In genomic region chr1:33036526-33037503, GRCh38 we compare ENCODE assay signal across 8 cellular contexts. TPM values are rescaled to one million over a fixed set of nuclear protein-coding genes. Genes with fewer than 3 reads are reported as not detected.
DNase-seq lines count a peak whose midpoint lies in the region; ATAC-seq lines count a peak whose summit lies in the region.

AK2 (minus strand) TSS chr1:33036883; CDS start chr1:33036828, 55 bp downstream.

- H3K27ac Mint-ChIP-seq in activated naive CD4-positive, alpha-beta T cell treated with anti-CD3 and anti-CD28 coated beads, Interleukin-2, amount 50 U/mL, for 72 hours = peak within 1 kb of the TSS; percentile 94 to 97

- H3K4me3 ChIP-seq in GM08714 (ENCODE audit: low read length) = peak within 1 kb of the TSS; percentile 99

- peak; percentile 98 for ATAC-seq in HG02610 (IDR thresholded peaks at IDR 0.05; ENCODE audit: unreplicated experiment)
- peak; percentile 99 to 100 for ATAC-seq in activated naive CD4-positive, alpha-beta T cell treated with anti-CD3 and anti-CD28 coated beads, Interleukin-2, amount 50 U/mL, for 72 hours

- H3K36me3 Mint-ChIP-seq in activated naive CD4-positive, alpha-beta T cell treated with anti-CD3 and anti-CD28 coated beads, Interleukin-2, amount 50 U/mL, for 72 hours = peaks cover 27 to 44% of the 10 kb centered on the region in 2 donors

- peak; percentile 100 for DNase-seq in NCI-H1092 treated with DMSO at 0.1 percent for 48 hours (lab: John Stamatoyannopoulos, UW)
- DNase-seq in SKM-1 (lab: John Stamatoyannopoulos, UW; ENCODE audit: unreplicated experiment) = peak; percentile 98
- DNase-seq in activated naive CD4-positive, alpha-beta T cell treated with anti-CD3 and anti-CD28 coated beads, Interleukin-2, amount 50 U/mL, for 72 hours (ENCODE audit: low spot score in 2 of 2) = peak; percentile 91 to 97
- peak; percentile 86 for DNase-seq in glomerular endothelial cell (ENCODE audit: extremely low read depth, low read depth, low spot score)
- DNase-seq in occipital lobe (lab: John Stamatoyannopoulos, UW) = peak; percentile 98

- H3K9me3 Mint-ChIP-seq in activated naive CD4-positive, alpha-beta T cell treated with anti-CD3 and anti-CD28 coated beads, Interleukin-2, amount 50 U/mL, for 72 hours = peaks cover 0 to 5% of the 10 kb centered on the region in 2 donors

- no peak within 1 kb of the TSS for H3K27ac ChIP-seq in temporal lobe (ENCODE audit: low read depth, low read length)

RNA-seq across cellular contexts. Expression of gene AK2, which starts in this region (rescaled TPM):
- 100 to 1,000 TPM; 257 to 425 TPM for total RNA-seq in activated naive CD4-positive, alpha-beta T cell treated with anti-CD3 and anti-CD28 coated beads, Interleukin-2, amount 50 U/mL, for 72 hours
- total RNA-seq in glomerular endothelial cell (112 and 151 TPM in 2 replicates), occipital lobe (46.9 TPM), temporal lobe (27.8 TPM)
